21 cellular contexts compared by ENCODE assay signal in the genomic region with DNA sequence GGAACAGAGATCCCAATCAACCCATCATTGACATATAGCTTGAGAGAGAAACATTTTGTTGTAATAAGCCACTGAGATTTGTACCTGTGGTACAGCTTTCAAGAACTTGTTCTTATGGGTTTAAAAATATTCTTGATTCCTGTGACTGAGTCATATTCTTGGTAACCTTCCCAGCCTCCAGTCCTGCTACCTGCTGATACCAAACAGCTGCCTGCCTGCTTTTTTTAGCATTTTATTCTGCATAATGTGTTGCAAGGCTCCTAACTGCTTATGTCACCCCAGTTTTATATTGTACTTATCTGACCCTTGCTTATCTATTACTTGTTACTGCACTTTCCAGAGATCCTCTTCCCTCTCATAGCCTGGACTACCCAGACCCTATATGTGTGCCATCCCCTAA.
DNase-seq lines count a peak whose midpoint lies in the region; TF ChIP-seq lines count a peak whose summit lies in the region.
"Had no signal": no experiment of that assay in that cellular context is flagged by ENCODE, and none has a peak within 500 bp of the region (broad histone marks: within the 10 kb centered on the region; RNA-seq: fewer than 3 reads in every experiment).

No MANE protein-coding gene starts in this region.

- peak overlapping the region; percentile 60 for H3K27ac ChIP-seq in angular gyrus (ENCODE audit: low read depth, low read length)
- H3K27ac ChIP-seq: BLaER1 treated with 17β-estradiol and CSF1 and Interleukin-3, amounts not matched to agents 10 nM and 100 nM; coronary artery; right lobe of liver; RWPE1; WERI-Rb-1 had no signal

- H3K27me3 ChIP-seq in HAP-1 (ENCODE audit: low read depth): no peaks in the 10 kb centered on the region
- peaks cover 5% of the 10 kb centered on the region; the same call in 1 of the 2 replicates for H3K27me3 ChIP-seq in MG63
- H3K27me3 ChIP-seq: BLaER1 treated with 17β-estradiol and CSF1 and Interleukin-3, amounts not matched to agents 10 nM and 100 nM; right lobe of liver had no signal

- H3K36me3 ChIP-seq in HAP-1 (replicated peaks) (no peaks in the 10 kb centered on the region), MG63 (no peaks in the 10 kb centered on the region)
- H3K36me3 ChIP-seq: BLaER1 treated with 17β-estradiol and CSF1 and Interleukin-3, amounts not matched to agents 10 nM and 100 nM; right lobe of liver; WERI-Rb-1 had no signal

- H3K4me3 ChIP-seq in fibroblast of the aortic adventitia (ENCODE audit: low read depth, low read length): no peak overlapping the region
- no peak overlapping the region for H3K4me3 ChIP-seq in HAP-1
- no peak overlapping the region for H3K4me3 ChIP-seq in MG63
- H3K4me3 ChIP-seq: BLaER1 treated with 17β-estradiol and CSF1 and Interleukin-3, amounts not matched to agents 10 nM and 100 nM; coronary artery; right lobe of liver had no signal

- peaks cover 6% of the 10 kb centered on the region for H3K4me1 ChIP-seq in HAP-1
- H3K4me1 ChIP-seq: Caco-2, right lobe of liver had no signal

- no peak for TF ChIP-seq CTCF in fibroblast of the aortic adventitia (IDR thresholded peaks at IDR 0.05; ENCODE audit: insufficient read depth, low read length)

- in situ Hi-C loops in HAP-1 (cut with MboI; ENCODE audit: low sequenced_read_pairs): no loop called here

- DNase-seq in DMS 273 treated with DMSO at 0.1 percent for 48 hours (lab: John Stamatoyannopoulos, UW): peak; percentile 85
- peak; percentile 65 for DNase-seq in fibroblast of the aortic adventitia (ENCODE audit: low read depth)
- DNase-seq in occipital lobe (lab: John Stamatoyannopoulos, UW): peak; percentile 41
- no peak for DNase-seq in posterior vena cava (ENCODE audit: low spot score)
- DNase-seq in stimulated activated CD4-positive, alpha-beta T cell treated with anti-CD3 and anti-CD28 coated beads, Interleukin-1b, Interleukin-23, amount 100 ng/mL, for 48 hours: no peak
- DNase-seq in HAP-1 (ENCODE audit: low spot score in 2 of 2): no peak
- DNase-seq in MG63: no peak
- DNase-seq: activated naive CD4-positive, alpha-beta T cell treated with anti-CD3 and anti-CD28 coated beads, Interleukin-2, amount 50 U/mL, for 16 hours; Caco-2; midbrain; MV-4-11; naive thymus-derived CD8-positive, alpha-beta T cell; NCI-H1694 treated with DMSO at 0.1 percent for 48 hours; NCI-H526; right lobe of liver; stimulated activated naive CD8-positive, alpha-beta T cell treated with anti-CD3 and anti-CD28 coated beads, Interleukin-15, Interleukin-2, amounts not matched to agents 100 U/mL and 50 U/mL, for 24 hours; WERI-Rb-1 had no signal

- intact Hi-C loops in posterior vena cava (cut with DNase I): no loop called here

- no peaks in the 10 kb centered on the region for H3K9me3 ChIP-seq in HAP-1
- H3K9me3 ChIP-seq in MG63: no peaks in the 10 kb centered on the region
- H3K9me3 ChIP-seq: Caco-2, right lobe of liver had no signal

Comparison
In these comparisons a context has a peak if more than half of its experiments do, and no peak if none do; other contexts are left out.
1. DNase-seq: peak in DMS 273 treated with DMSO at 0.1 percent for 48 hours (single experiment), fibroblast of the aortic adventitia (single experiment) and occipital lobe (single experiment); none in posterior vena cava (single experiment), stimulated activated CD4-positive, alpha-beta T cell treated with anti-CD3 and anti-CD28 coated beads, Interleukin-1b, Interleukin-23, amount 100 ng/mL, for 48 hours (single experiment), HAP-1 (0 of 2) and MG63 (single experiment).